Comparison of ENCODE assay signal across 1 cellular context in the genomic region with DNA sequence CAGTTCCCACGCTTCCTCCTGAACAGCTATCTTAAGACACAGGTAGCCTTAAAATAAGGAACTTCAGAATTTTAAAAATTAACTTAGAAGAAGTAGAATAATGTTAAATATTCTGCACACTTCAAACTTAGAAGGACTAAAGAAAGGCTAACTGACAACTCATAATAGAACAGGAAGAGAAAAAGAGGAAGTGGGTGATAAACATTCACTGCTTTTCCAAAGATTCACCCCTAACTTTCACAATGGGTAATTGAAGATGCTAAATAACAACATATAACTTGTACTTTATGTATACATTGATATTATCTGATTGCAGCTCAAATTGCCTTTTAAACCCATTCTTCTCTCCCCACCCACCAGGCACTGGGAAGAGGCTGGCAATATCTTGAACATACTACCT.
TF ChIP-seq lines count a peak whose summit lies in the region.

No MANE protein-coding gene starts in this region.

TF ChIP-seq in GM12878, 131 proteins besides CTCF, POLR2A, EP300 and RAD21 (continued from another document and continues in another):
- TF ChIP-seq, protein P1, sequence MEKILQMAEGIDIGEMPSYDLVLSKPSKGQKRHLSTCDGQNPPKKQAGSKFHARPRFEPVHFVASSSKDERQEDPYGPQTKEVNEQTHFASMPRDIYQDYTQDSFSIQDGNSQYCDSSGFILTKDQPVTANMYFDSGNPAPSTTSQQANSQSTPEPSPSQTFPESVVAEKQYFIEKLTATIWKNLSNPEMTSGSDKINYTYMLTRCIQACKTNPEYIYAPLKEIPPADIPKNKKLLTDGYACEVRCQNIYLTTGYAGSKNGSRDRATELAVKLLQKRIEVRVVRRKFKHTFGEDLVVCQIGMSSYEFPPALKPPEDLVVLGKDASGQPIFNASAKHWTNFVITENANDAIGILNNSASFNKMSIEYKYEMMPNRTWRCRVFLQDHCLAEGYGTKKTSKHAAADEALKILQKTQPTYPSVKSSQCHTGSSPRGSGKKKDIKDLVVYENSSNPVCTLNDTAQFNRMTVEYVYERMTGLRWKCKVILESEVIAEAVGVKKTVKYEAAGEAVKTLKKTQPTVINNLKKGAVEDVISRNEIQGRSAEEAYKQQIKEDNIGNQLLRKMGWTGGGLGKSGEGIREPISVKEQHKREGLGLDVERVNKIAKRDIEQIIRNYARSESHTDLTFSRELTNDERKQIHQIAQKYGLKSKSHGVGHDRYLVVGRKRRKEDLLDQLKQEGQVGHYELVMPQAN (conservative IDR thresholded peaks at IDR 0.05): 0 out of 2 replicates have a peak, but pooled peaks have one; percentile 38
- TF ChIP-seq CHD4 (IDR thresholded peaks at IDR 0.05) (no peak), ZBED1 (IDR thresholded peaks at IDR 0.05; ENCODE audit: borderline replicate concordance) (0 out of 2 replicates have a peak, but pooled peaks have one; percentile 28), NFYA (IDR thresholded peaks at IDR 0.05; ENCODE audit: borderline replicate concordance, low read depth, low read length) (no peak), EGR1 (IDR thresholded peaks at IDR 0.05; ENCODE audit: borderline replicate concordance in 1 of 2, low read depth in 2 of 2, low read length in 2 of 2) (no peak), JUND (IDR thresholded peaks at IDR 0.05; ENCODE audit: low read depth, low read length) (peak; percentile 79), BRCA1 (IDR thresholded peaks at IDR 0.05; ENCODE audit: low read depth, low read length) (no peak), PML (IDR thresholded peaks at IDR 0.05; ENCODE audit: low read length) (no peak), MYC (IDR thresholded peaks at IDR 0.05; ENCODE audit: insufficient read depth, insufficient read length, insufficient replicate concordance, low read length, severe bottlenecking) (no peak), STAT1 (conservative IDR thresholded peaks at IDR 0.05) (no peak), TAF1 (IDR thresholded peaks at IDR 0.05; ENCODE audit: borderline replicate concordance, low read depth, low read length) (no peak), RELA (IDR thresholded peaks at IDR 0.05; ENCODE audit: borderline replicate concordance, partially characterized antibody) (no peak), ZBTB33 (IDR thresholded peaks at IDR 0.05) (no peak), HDAC2 (IDR thresholded peaks at IDR 0.05) (no peak), SPI1 (IDR thresholded peaks at IDR 0.05; ENCODE audit: borderline replicate concordance, insufficient read depth, low read depth, low read length) (peak; percentile 100), STAT3 (IDR thresholded peaks at IDR 0.05; ENCODE audit: low read depth, low read length) (no peak), SIX5 (IDR thresholded peaks at IDR 0.05; ENCODE audit: low read depth, low read length, severe bottlenecking) (no peak), HSF1 (IDR thresholded peaks at IDR 0.05; ENCODE audit: low read depth, low read length) (no peak), NBN (IDR thresholded peaks at IDR 0.05) (peak; percentile 47; the same call in 1 of the 2 replicates), ZNF24 (IDR thresholded peaks at IDR 0.05) (peak; percentile 75; the same call in 1 of the 2 replicates), YBX1 (IDR thresholded peaks at IDR 0.05) (no peak), TCF7 (IDR thresholded peaks at IDR 0.05; ENCODE audit: borderline replicate concordance) (no peak), WRNIP1 (IDR thresholded peaks at IDR 0.05; ENCODE audit: borderline replicate concordance, low read depth, low read length) (no peak), EZH2 (IDR thresholded peaks at IDR 0.05; ENCODE audit: borderline replicate concordance, control insufficient read depth, low read depth, low read length) (no peak), FOXK2 (IDR thresholded peaks at IDR 0.05) (no peak), SUPT20H (IDR thresholded peaks at IDR 0.05; ENCODE audit: borderline replicate concordance, control insufficient read depth, low read depth, low read length) (no peak), CREB1 (IDR thresholded peaks at IDR 0.05; ENCODE audit: low read depth) (no peak), MYB (IDR thresholded peaks at IDR 0.05; ENCODE audit: borderline replicate concordance, low read depth, low read length) (no peak), MTA2 (IDR thresholded peaks at IDR 0.05; ENCODE audit: low read depth) (peak; percentile 92), HDGF (IDR thresholded peaks at IDR 0.05) (no peak), ZNF384 (IDR thresholded peaks at IDR 0.05; ENCODE audit: borderline replicate concordance, low read depth, low read length) (no peak), BMI1 (IDR thresholded peaks at IDR 0.05; ENCODE audit: borderline replicate concordance) (peak; percentile 87), BCL11A (IDR thresholded peaks at IDR 0.05; ENCODE audit: low read depth, low read length) (peak; percentile 71), SUZ12 (IDR thresholded peaks at IDR 0.05; ENCODE audit: unreplicated experiment) (no peak), KDM1A (IDR thresholded peaks at IDR 0.05; ENCODE audit: borderline replicate concordance) (no peak), CEBPB (IDR thresholded peaks at IDR 0.05; ENCODE audit: borderline replicate concordance in 1 of 2, low read depth in 2 of 2, low read length in 2 of 2) (peak in 1 of 2 experiments; percentile 53; a peak in 1 of 4 replicates), SRF (IDR thresholded peaks at IDR 0.05; ENCODE audit: low read depth in 2 of 2, low read length in 2 of 2) (no peak), SMAD5 (IDR thresholded peaks at IDR 0.05; ENCODE audit: low read depth) (no peak), MEF2B (IDR thresholded peaks at IDR 0.05; ENCODE audit: partially characterized antibody, poor library complexity, severe bottlenecking) (peak; percentile 65), JUNB (IDR thresholded peaks at IDR 0.05) (peak; percentile 90)
- TF ChIP-seq, protein P2, sequence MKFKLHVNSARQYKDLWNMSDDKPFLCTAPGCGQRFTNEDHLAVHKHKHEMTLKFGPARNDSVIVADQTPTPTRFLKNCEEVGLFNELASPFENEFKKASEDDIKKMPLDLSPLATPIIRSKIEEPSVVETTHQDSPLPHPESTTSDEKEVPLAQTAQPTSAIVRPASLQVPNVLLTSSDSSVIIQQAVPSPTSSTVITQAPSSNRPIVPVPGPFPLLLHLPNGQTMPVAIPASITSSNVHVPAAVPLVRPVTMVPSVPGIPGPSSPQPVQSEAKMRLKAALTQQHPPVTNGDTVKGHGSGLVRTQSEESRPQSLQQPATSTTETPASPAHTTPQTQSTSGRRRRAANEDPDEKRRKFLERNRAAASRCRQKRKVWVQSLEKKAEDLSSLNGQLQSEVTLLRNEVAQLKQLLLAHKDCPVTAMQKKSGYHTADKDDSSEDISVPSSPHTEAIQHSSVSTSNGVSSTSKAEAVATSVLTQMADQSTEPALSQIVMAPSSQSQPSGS (IDR thresholded peaks at IDR 0.05; ENCODE audit: low read length): peak; percentile 93
- TF ChIP-seq, protein P3, sequence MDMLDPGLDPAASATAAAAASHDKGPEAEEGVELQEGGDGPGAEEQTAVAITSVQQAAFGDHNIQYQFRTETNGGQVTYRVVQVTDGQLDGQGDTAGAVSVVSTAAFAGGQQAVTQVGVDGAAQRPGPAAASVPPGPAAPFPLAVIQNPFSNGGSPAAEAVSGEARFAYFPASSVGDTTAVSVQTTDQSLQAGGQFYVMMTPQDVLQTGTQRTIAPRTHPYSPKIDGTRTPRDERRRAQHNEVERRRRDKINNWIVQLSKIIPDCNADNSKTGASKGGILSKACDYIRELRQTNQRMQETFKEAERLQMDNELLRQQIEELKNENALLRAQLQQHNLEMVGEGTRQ (IDR thresholded peaks at IDR 0.05; ENCODE audit: borderline replicate concordance, low read depth, low read length): no peak
- TF ChIP-seq, protein P4, sequence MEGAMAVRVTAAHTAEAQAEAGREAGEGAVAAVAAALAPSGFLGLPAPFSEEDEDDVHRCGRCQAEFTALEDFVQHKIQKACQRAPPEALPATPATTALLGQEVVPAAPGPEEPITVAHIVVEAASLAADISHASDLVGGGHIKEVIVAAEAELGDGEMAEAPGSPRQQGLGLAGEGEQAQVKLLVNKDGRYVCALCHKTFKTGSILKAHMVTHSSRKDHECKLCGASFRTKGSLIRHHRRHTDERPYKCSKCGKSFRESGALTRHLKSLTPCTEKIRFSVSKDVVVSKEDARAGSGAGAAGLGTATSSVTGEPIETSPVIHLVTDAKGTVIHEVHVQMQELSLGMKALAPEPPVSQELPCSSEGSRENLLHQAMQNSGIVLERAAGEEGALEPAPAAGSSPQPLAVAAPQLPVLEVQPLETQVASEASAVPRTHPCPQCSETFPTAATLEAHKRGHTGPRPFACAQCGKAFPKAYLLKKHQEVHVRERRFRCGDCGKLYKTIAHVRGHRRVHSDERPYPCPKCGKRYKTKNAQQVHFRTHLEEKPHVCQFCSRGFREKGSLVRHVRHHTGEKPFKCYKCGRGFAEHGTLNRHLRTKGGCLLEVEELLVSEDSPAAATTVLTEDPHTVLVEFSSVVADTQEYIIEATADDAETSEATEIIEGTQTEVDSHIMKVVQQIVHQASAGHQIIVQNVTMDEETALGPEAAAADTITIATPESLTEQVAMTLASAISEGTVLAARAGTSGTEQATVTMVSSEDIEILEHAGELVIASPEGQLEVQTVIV (IDR thresholded peaks at IDR 0.05; ENCODE audit: borderline replicate concordance, partially characterized antibody): no peak
- TF ChIP-seq, protein P5, sequence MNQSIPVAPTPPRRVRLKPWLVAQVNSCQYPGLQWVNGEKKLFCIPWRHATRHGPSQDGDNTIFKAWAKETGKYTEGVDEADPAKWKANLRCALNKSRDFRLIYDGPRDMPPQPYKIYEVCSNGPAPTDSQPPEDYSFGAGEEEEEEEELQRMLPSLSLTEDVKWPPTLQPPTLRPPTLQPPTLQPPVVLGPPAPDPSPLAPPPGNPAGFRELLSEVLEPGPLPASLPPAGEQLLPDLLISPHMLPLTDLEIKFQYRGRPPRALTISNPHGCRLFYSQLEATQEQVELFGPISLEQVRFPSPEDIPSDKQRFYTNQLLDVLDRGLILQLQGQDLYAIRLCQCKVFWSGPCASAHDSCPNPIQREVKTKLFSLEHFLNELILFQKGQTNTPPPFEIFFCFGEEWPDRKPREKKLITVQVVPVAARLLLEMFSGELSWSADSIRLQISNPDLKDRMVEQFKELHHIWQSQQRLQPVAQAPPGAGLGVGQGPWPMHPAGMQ (IDR thresholded peaks at IDR 0.05; ENCODE audit: borderline replicate concordance): no peak
- TF ChIP-seq, protein P6, sequence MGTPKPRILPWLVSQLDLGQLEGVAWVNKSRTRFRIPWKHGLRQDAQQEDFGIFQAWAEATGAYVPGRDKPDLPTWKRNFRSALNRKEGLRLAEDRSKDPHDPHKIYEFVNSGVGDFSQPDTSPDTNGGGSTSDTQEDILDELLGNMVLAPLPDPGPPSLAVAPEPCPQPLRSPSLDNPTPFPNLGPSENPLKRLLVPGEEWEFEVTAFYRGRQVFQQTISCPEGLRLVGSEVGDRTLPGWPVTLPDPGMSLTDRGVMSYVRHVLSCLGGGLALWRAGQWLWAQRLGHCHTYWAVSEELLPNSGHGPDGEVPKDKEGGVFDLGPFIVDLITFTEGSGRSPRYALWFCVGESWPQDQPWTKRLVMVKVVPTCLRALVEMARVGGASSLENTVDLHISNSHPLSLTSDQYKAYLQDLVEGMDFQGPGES (IDR thresholded peaks at IDR 0.05): no peak
- TF ChIP-seq, protein P7, sequence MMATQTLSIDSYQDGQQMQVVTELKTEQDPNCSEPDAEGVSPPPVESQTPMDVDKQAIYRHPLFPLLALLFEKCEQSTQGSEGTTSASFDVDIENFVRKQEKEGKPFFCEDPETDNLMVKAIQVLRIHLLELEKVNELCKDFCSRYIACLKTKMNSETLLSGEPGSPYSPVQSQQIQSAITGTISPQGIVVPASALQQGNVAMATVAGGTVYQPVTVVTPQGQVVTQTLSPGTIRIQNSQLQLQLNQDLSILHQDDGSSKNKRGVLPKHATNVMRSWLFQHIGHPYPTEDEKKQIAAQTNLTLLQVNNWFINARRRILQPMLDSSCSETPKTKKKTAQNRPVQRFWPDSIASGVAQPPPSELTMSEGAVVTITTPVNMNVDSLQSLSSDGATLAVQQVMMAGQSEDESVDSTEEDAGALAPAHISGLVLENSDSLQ (IDR thresholded peaks at IDR 0.05): no peak
- TF ChIP-seq, protein P8, sequence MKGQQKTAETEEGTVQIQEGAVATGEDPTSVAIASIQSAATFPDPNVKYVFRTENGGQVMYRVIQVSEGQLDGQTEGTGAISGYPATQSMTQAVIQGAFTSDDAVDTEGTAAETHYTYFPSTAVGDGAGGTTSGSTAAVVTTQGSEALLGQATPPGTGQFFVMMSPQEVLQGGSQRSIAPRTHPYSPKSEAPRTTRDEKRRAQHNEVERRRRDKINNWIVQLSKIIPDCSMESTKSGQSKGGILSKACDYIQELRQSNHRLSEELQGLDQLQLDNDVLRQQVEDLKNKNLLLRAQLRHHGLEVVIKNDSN (IDR thresholded peaks at IDR 0.05; ENCODE audit: borderline replicate concordance, extremely low read length, insufficient read depth, low read depth, low read length): no peak
